ENCODE assay signal across 1 cellular context in genomic region chr10:133292919-133293809, GRCh38.
TF ChIP-seq lines count a peak whose summit lies in the region.

No MANE protein-coding gene starts in this region.

TF ChIP-seq in GM23338, 12 proteins besides CTCF, POLR2A, EP300 and RAD21 (continued from another document):
- TF ChIP-seq ZNF462 (CRISPR knock-in tag; IDR thresholded peaks at IDR 0.05) (no peak), ZNF331 (CRISPR knock-in tag; IDR thresholded peaks at IDR 0.05; ENCODE audit: low read depth) (no peak), EZH2 (IDR thresholded peaks at IDR 0.05; ENCODE audit: low read depth, unreplicated experiment) (no peak), NANOG (IDR thresholded peaks at IDR 0.05; ENCODE audit: borderline replicate concordance) (no peak), EZH2phosphoT487 (IDR thresholded peaks at IDR 0.05; ENCODE audit: unreplicated experiment) (no peak), JUNB (IDR thresholded peaks at IDR 0.05; ENCODE audit: unreplicated experiment) (no peak), ZNF114 (CRISPR knock-in tag; IDR thresholded peaks at IDR 0.05) (no peak), REST (IDR thresholded peaks at IDR 0.05; ENCODE audit: unreplicated experiment) (no peak), STAT1 (IDR thresholded peaks at IDR 0.05; ENCODE audit: unreplicated experiment) (no peak), ETS1 (IDR thresholded peaks at IDR 0.05) (no peak)
